Comparison of ENCODE assay signal across 19 cellular contexts in the genomic region with DNA sequence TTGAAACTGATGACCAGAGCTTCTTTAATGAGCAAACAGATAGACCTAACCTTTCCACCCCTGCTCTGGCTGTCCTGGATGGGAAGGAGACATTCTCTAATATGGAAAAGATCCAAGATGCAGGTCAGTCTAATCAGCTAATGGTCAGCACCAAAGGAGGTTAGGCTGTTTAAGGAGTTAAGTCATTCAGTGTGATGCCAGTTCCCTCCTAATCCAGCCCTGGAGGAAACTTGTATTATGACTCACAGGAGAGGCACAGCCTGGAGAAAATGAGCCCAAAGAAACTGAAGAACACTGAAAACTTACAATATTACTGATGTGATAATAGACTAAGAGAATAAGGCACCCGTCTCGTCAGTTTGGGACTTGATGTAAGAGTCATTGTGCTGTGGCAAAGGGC.
DNase-seq lines count a peak whose midpoint lies in the region; ATAC-seq and TF ChIP-seq lines count a peak whose summit lies in the region.
"Had no signal": no experiment of that assay in that cellular context is flagged by ENCODE, and none has a peak within 500 bp of the region (broad histone marks: within the 10 kb centered on the region; RNA-seq: fewer than 3 reads in every experiment).

No MANE protein-coding gene starts in this region.

- no peaks in the 10 kb centered on the region for H3K9me2 ChIP-seq in hepatocyte (replicated peaks; ENCODE audit: insufficient read depth)

- dilution Hi-C loops in mammary epithelial cell (cut with HindIII; ENCODE audit: low sequenced_read_pairs), result no loop called here

- no TSS peak for BruUV-seq in mammary epithelial cell (replicated peaks; lab: Mats Ljungman, UMichigan)

- no peaks in the 10 kb centered on the region for H4K20me1 ChIP-seq in mammary epithelial cell (ENCODE audit: insufficient read depth, low read length)
- no peaks in the 10 kb centered on the region for H4K20me1 ChIP-seq in hepatocyte (ENCODE audit: insufficient read depth, poor library complexity, severe bottlenecking)

- DNase-seq in Daoy (ENCODE audit: low read depth), result peak; percentile 14
- peak; percentile 78 for DNase-seq in NCI-H226
- peak; percentile 67 for DNase-seq in mammary epithelial cell
- peak; percentile 49 for DNase-seq in kidney tubule cell (ENCODE audit: low spot score)
- no peak for DNase-seq in hepatocyte (ENCODE audit: low spot score)
- DNase-seq in LoVo (ENCODE audit: low spot score), result no peak
- DNase-seq: CD4-positive, CD25-positive, alpha-beta regulatory T cell; H9; KBM-7; NCI-H1092; NCI-H1417 treated with DMSO at 0.1 percent for 48 hours; NCI-H1930; NCI-H2107; NCI-H446 treated with DMSO at 0.1 percent for 48 hours; NCI-H526; NCI-H82; RPMI8226; SHP77 treated with DMSO at 0.1 percent for 48 hours had no signal

- in situ Hi-C loops in mammary epithelial cell (cut with MboI; ENCODE audit: low sequenced_read_pairs in 2 of 2), result no loop called here

- intact Hi-C loops in mammary epithelial cell (cut with micrococcal nuclease), result no loop called here

- H3K27ac ChIP-seq in mammary epithelial cell (ENCODE audit: insufficient read depth, low read depth, low read length) (no peak overlapping the region), hepatocyte (no peak overlapping the region)

- H2AFZ ChIP-seq in mammary epithelial cell (ENCODE audit: low read depth, low read length) (no peak overlapping the region), hepatocyte (no peak overlapping the region)

- H3K27me3 ChIP-seq in mammary epithelial cell (ENCODE audit: insufficient read depth, low read length) (no peaks in the 10 kb centered on the region), hepatocyte (peaks cover 12% of the 10 kb centered on the region)

- H3K36me3 ChIP-seq in mammary epithelial cell (ENCODE audit: insufficient read depth, low read length) (no peaks in the 10 kb centered on the region), hepatocyte (replicated peaks; ENCODE audit: insufficient read depth, low read depth) (no peaks in the 10 kb centered on the region)

- H3K4me2 ChIP-seq in mammary epithelial cell (ENCODE audit: insufficient read depth, low read depth, low read length) (peak overlapping the region; percentile 26), hepatocyte (no peak overlapping the region)

- H3K4me3 ChIP-seq in mammary epithelial cell (replicated peaks in 1 of 3; ENCODE audit: insufficient read depth in 1 of 3, low read depth in 2 of 3, low read length in 3 of 3), result no peak overlapping the region
- no peak overlapping the region for H3K4me3 ChIP-seq in hepatocyte

- no peak for TF ChIP-seq CTCF in mammary epithelial cell (conservative IDR thresholded peaks at IDR 0.05 in 1 of 2, IDR thresholded peaks at IDR 0.05 in 1 of 2; ENCODE audit: extremely low read depth in 1 of 2, insufficient read depth in 1 of 2, low read depth in 1 of 2, low read length in 2 of 2)
- no peak for TF ChIP-seq CTCF in hepatocyte (IDR thresholded peaks at IDR 0.05; ENCODE audit: poor library complexity)

- H3K79me2 ChIP-seq in mammary epithelial cell (ENCODE audit: insufficient read depth, low read length) (no peaks in the 10 kb centered on the region), hepatocyte (no peaks in the 10 kb centered on the region)

- CTCF ChIA-PET in mammary epithelial cell (lab: Charles Lee; ENCODE audit: low non-redundant PET), result no interaction called here

- no peak overlapping the region for H3K9ac ChIP-seq in mammary epithelial cell (ENCODE audit: insufficient read depth, low read length)

- H3K9me3 ChIP-seq in mammary epithelial cell (replicated peaks; ENCODE audit: insufficient read depth, low read length) (no peaks in the 10 kb centered on the region), hepatocyte (ENCODE audit: low read depth) (no peaks in the 10 kb centered on the region)

- 61% methylated on average over 2 of the region's 2 CpGs for WGBS in mammary epithelial cell (ENCODE audit: low coverage, missing lambda C conversion rate)
- 81% methylated on average over 2 of the region's 2 CpGs for WGBS in hepatocyte (ENCODE audit: low lambda C conversion rate, missing lambda C conversion rate)

- H3K4me1 ChIP-seq in mammary epithelial cell (ENCODE audit: insufficient read depth, low read length) (peaks cover 22% of the 10 kb centered on the region), hepatocyte (ENCODE audit: insufficient read depth) (no peaks in the 10 kb centered on the region)

- ATAC-seq in GM18867 (IDR thresholded peaks at IDR 0.05; ENCODE audit: unreplicated experiment), result no peak

Comparison
In these comparisons a context has a peak if more than half of its experiments do, and no peak if none do; other contexts are left out.
1. DNase-seq: peak in Daoy (single experiment), NCI-H226 (single experiment), mammary epithelial cell (single experiment) and kidney tubule cell (single experiment); none in hepatocyte (single experiment) and LoVo (single experiment).